22 cellular contexts compared by ENCODE assay signal in the genomic region with DNA sequence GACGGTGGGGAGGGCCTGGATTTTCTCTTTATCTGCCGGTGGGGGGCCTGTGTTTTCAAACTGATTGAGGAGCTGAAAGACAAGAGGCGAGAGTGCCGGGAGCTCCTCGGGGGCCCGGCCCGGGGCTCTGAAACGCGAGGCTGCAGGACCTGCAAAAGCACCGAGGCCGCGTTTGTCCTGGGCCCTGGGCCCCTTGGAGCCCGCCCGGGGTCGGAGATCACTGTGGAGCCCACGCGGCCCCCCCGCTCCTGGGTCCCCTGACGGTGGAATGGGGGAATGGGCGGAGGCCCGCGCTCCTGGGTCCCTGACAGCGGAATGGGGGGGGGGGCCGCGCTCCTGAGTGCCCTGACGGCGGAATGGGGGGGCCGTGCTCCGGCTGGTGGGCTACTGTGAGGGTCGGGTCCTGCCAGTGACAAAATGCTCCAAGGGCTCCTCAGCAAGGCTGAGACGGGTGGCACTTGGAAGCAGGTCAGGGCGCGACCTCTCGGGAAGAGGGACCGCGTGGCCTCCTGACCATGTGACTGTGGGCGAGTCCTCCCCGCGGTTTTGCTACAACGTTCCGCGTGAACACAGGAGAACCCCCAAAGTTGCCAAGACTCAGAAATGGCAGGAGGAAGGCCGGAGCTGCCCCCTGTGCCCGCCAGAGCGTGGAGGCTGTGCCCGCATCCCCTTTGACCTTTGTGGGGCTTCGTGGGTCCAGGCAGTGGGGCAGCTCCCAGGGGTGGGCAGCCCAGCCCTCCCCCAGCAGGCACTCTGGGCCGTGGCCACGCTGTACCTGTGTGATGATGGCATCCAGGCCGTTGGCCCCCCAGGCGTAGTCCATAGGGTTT. TPM values are rescaled to one million over a fixed set of nuclear protein-coding genes. Genes with fewer than 3 reads are reported as not detected.
A peak's percentile ranks its signal among the peaks of the same experiment; 100 is the strongest.
DNase-seq lines count a peak whose midpoint lies in the region; ATAC-seq, FAIRE-seq and TF ChIP-seq lines count a peak whose summit lies in the region.
"Had no signal": no experiment of that assay in that cellular context is flagged by ENCODE, and none has a peak within 500 bp of the region (broad histone marks: within the 10 kb centered on the region; RNA-seq: fewer than 3 reads in every experiment).

No MANE protein-coding gene starts in this region.

- no peaks in the 10 kb centered on the region for H3K27me3 ChIP-seq in K562 (ENCODE audit: control insufficient read depth in 2 of 2, insufficient read depth in 2 of 2, low read length in 2 of 2)
- H3K27me3 ChIP-seq: BE2C had no signal

- H4K20me1 ChIP-seq in K562 (replicated peaks; ENCODE audit: control insufficient read depth, insufficient read depth, low read length), result peaks cover 8% of the 10 kb centered on the region

- peak in 1 of 4 experiments; percentile 17 for DNase-seq in K562 (ENCODE audit: extremely low read depth in 1 of 4, low spot score in 3 of 4)
- DNase-seq in nephron progenitor cell, result no peak
- DNase-seq in NCI-H524 (lab: John Stamatoyannopoulos, UW), result no peak
- DNase-seq: BE2C, COR-L47, DMS153, DMS79 treated with DMSO at 0.1 percent for 48 hours, EL had no signal

- H3K9ac ChIP-seq in K562 (ENCODE audit: insufficient read depth in 1 of 2, low read depth in 2 of 2, low read length in 2 of 2), result no peak overlapping the region

- in situ Hi-C loops in K562 (cut with MboI), result no loop called here

- no peak overlapping the region for H3K4me3 Mint-ChIP-seq in nephron progenitor cell
- H3K4me3 Mint-ChIP-seq in stimulated activated memory B cell treated with anti-CD40 and anti-IgM and Interleukin-4, amounts not matched to agents 10 μg/mL and 1 μg/mL and 100 μg/mL, for 72 hours, result no peak overlapping the region
- H3K4me3 Mint-ChIP-seq: CD4-positive, alpha-beta memory T cell had no signal

- TF ChIP-seq POLR2A in K562 (conservative IDR thresholded peaks at IDR 0.05), result no peak

- H3K36me3 ChIP-seq in HEK293 (ENCODE audit: control insufficient read depth in 2 of 2, insufficient read depth in 1 of 2, low read length in 2 of 2) (peaks cover 5 to 81% of the 10 kb centered on the region in 2 experiments; a peak in 2 of 3 replicates), K562 (ENCODE audit: control insufficient read depth, insufficient read depth, low read length) (peaks cover 87% of the 10 kb centered on the region; the same call in 2 of the 3 replicates)

- peak overlapping the region; percentile 59 for H3K27ac Mint-ChIP-seq in nephron progenitor cell
- H3K27ac Mint-ChIP-seq in stimulated activated memory B cell treated with anti-CD40 and anti-IgM and Interleukin-4, amounts not matched to agents 10 μg/mL and 1 μg/mL and 100 μg/mL, for 72 hours, result peak overlapping the region; percentile 85
- H3K27ac Mint-ChIP-seq: CD4-positive, alpha-beta memory T cell had no signal

- POLR2A ChIA-PET in HEK293 (lab: Yijun Ruan, JAX) (no interaction called here), K562 (lab: Yijun Ruan, JAX) (interaction anchor here (0.6 to 1.6 kb wide), 3 partner anchors 8 to 14 kb away, joined by 3 to 4 read pairs (median 4); no protein-coding TSS in a partner anchor)

- 96% methylated on average over 17 of the region's 51 CpGs for WGBS in K562 (ENCODE audit: insufficient coverage, low coverage, missing lambda C conversion rate)

- peaks cover 10% of the 10 kb centered on the region for H3K36me3 Mint-ChIP-seq in nephron progenitor cell (ENCODE audit: low read depth)
- peaks cover 32% of the 10 kb centered on the region for H3K36me3 Mint-ChIP-seq in stimulated activated memory B cell treated with anti-CD40 and anti-IgM and Interleukin-4, amounts not matched to agents 10 μg/mL and 1 μg/mL and 100 μg/mL, for 72 hours

- no peak for TF ChIP-seq EP300 in K562 (IDR thresholded peaks at IDR 0.05; ENCODE audit: low read length)

- H3K27ac ChIP-seq in HEK293 (ENCODE audit: extremely low read depth, low read depth, low read length) (no peak overlapping the region), K562 (ENCODE audit: extremely low read depth, low read depth, low read length) (no peak overlapping the region)
- H3K27ac ChIP-seq: A549, C4-2B had no signal

- no peaks in the 10 kb centered on the region for H3K4me1 ChIP-seq in HEK293 (ENCODE audit: control insufficient read depth, insufficient read depth, low read length)
- peaks cover 0 to 34% of the 10 kb centered on the region in 2 experiments; a peak in 2 of 5 replicates for H3K4me1 ChIP-seq in K562 (replicated peaks in 1 of 2; ENCODE audit: control insufficient read depth in 2 of 2, insufficient read depth in 2 of 2, low read length in 2 of 2)
- H3K4me1 ChIP-seq: A549, BE2C had no signal

- H3K4me1 Mint-ChIP-seq in nephron progenitor cell, result no peaks in the 10 kb centered on the region
- peaks cover 14% of the 10 kb centered on the region for H3K4me1 Mint-ChIP-seq in stimulated activated memory B cell treated with anti-CD40 and anti-IgM and Interleukin-4, amounts not matched to agents 10 μg/mL and 1 μg/mL and 100 μg/mL, for 72 hours

- CTCF ChIA-PET in HEK293 (lab: Yijun Ruan, JAX), result no interaction called here
- CTCF ChIA-PET in K562 (lab: Yijun Ruan, JAX; ENCODE audit: low intra/inter-chr PET ratio), result no interaction called here

- H3K79me2 ChIP-seq in K562 (ENCODE audit: control insufficient read depth, insufficient read depth, low read length), result peaks cover 22% of the 10 kb centered on the region

- no peaks in the 10 kb centered on the region for H3K9me1 ChIP-seq in K562 (ENCODE audit: control insufficient read depth, insufficient read depth, low read length)

- no peak for ATAC-seq in K562
- ATAC-seq in stimulated activated memory B cell treated with anti-CD40 and anti-IgM and Interleukin-4, amounts not matched to agents 10 μg/mL and 1 μg/mL and 100 μg/mL, for 72 hours, result no peak
- no peak for ATAC-seq in GM18520 (IDR thresholded peaks at IDR 0.05; ENCODE audit: unreplicated experiment)
- ATAC-seq: A549, HCT116 had no signal

- H3K9me3 ChIP-seq in HEK293 (ENCODE audit: control insufficient read depth, insufficient read depth, low read depth, low read length), result no peaks in the 10 kb centered on the region
- no peaks in the 10 kb centered on the region for H3K9me3 ChIP-seq in K562 (replicated peaks; ENCODE audit: control insufficient read depth, insufficient read depth, low read depth, low read length)
- H3K9me3 ChIP-seq: A549, BE2C had no signal

- H3K4me3 ChIP-seq in HEK293 (ENCODE audit: low read depth, low read length), result no peak overlapping the region
- no peak overlapping the region for H3K4me3 ChIP-seq in K562
- H3K4me3 ChIP-seq: A549 had no signal

- no peaks in the 10 kb centered on the region for H3K27me3 Mint-ChIP-seq in nephron progenitor cell (ENCODE audit: low read depth, poor library complexity)
- no peaks in the 10 kb centered on the region for H3K27me3 Mint-ChIP-seq in stimulated activated memory B cell treated with anti-CD40 and anti-IgM and Interleukin-4, amounts not matched to agents 10 μg/mL and 1 μg/mL and 100 μg/mL, for 72 hours
- H3K27me3 Mint-ChIP-seq: CD4-positive, alpha-beta memory T cell; IgD-negative memory B cell had no signal

- TF ChIP-seq CTCF in HEK293 (tag by site-specific recombination; IDR thresholded peaks at IDR 0.05), result no peak
- TF ChIP-seq CTCF in K562 (IDR thresholded peaks at IDR 0.05 in 2 of 3, conservative IDR thresholded peaks at IDR 0.05 in 1 of 3; ENCODE audit: insufficient read depth in 2 of 3, low read depth in 1 of 3, low read length in 3 of 3), result no peak
- TF ChIP-seq CTCF in nephron progenitor cell (IDR thresholded peaks at IDR 0.05), result no peak

- H2AFZ ChIP-seq in K562 (ENCODE audit: low read depth, low read length), result no peak overlapping the region

- no peak for FAIRE-seq in K562 (lab: Jason Lieb, UNC)
- FAIRE-seq: A549, D721Med, G401.6, GM12892, H54 had no signal

- H3K9me3 Mint-ChIP-seq in nephron progenitor cell, result no peaks in the 10 kb centered on the region
- no peaks in the 10 kb centered on the region for H3K9me3 Mint-ChIP-seq in stimulated activated memory B cell treated with anti-CD40 and anti-IgM and Interleukin-4, amounts not matched to agents 10 μg/mL and 1 μg/mL and 100 μg/mL, for 72 hours
- H3K9me3 Mint-ChIP-seq: CD4-positive, alpha-beta memory T cell; IgD-negative memory B cell had no signal

- no TSS peak for BruUV-seq in K562 (replicated peaks; lab: Mats Ljungman, UMichigan)

- intact Hi-C loops in K562 (cut with micrococcal nuclease), result no loop called here

- H3K4me2 ChIP-seq in K562 (ENCODE audit: insufficient read depth, low read length), result no peak overlapping the region
- H3K4me2 ChIP-seq: A549 had no signal

- no peak for TF ChIP-seq RAD21 in K562 (CRISPR knock-in tag; conservative IDR thresholded peaks at IDR 0.05 in 1 of 2, IDR thresholded peaks at IDR 0.05 in 1 of 2)

RNA-seq across cellular contexts. Expression of a gene that starts 9.4 kb away (rescaled TPM):
- total RNA-seq in K562 (2011; cell fraction: chromatin; rRNA removed; ENCODE audit: low replicate concordance), result 2.3 and 4.6 TPM in 2 replicates
- 3.2 and 3.7 TPM in 2 replicates for total RNA-seq in K562 (2011; cell fraction: nucleolus; rRNA removed)
- 2.6 and 4.0 TPM in 2 replicates for total RNA-seq in K562 (2011; cell fraction: nucleoplasm; rRNA removed)
- total RNA-seq in K562 (2014; rRNA removed), result 0.49 and 1.7 TPM in 2 replicates
- total RNA-seq in K562 (2014; rRNA removed; fragmentation: Illumina TruSeq; extraction: Trizol), result not detected in 2 replicates
- 0.25 TPM in 1 of 2 replicates, not detected in the other for total RNA-seq in K562 (2015; rRNA removed; fragmentation: Illumina TruSeq; extraction: Trizol)
- total RNA-seq in K562 (2021), result 0.58 and 0.86 TPM in 2 replicates
- polyA plus RNA-seq in K562 (2011; rRNA removed), result 0.14 and 0.24 TPM in 2 replicates
- 0.18 and 0.34 TPM in 2 replicates for polyA plus RNA-seq in K562 (2011; cell fraction: cytosol; rRNA removed)
- 1.5 and 3.3 TPM in 2 replicates for polyA plus RNA-seq in K562 (2011; cell fraction: nucleus; rRNA removed)
- 0.60 and 0.89 TPM in 2 replicates for polyA plus RNA-seq in K562 (2012)
- polyA plus RNA-seq in K562 (2014; fragmentation: Illumina TruSeq; extraction: Trizol), result 0.14 TPM in 1 of 2 replicates, not detected in the other
- not detected for polyA plus RNA-seq in K562 (2014; fragmentation: Nextera tagmentation; extraction: Ambion mirVana)
- polyA plus RNA-seq in K562 (2014; rRNA removed), result 1.6 and 2.2 TPM in 2 replicates
- not detected in 2 replicates for polyA minus RNA-seq in K562 (2011; rRNA and poly(A)+ RNA removed)
- not detected in 2 replicates for polyA minus RNA-seq in K562 (2011; cell fraction: cytosol; rRNA and poly(A)+ RNA removed)
- polyA minus RNA-seq in K562 (2011; cell fraction: nucleus; rRNA and poly(A)+ RNA removed), result 0.33 and 0.40 TPM in 2 replicates
- polyA plus RNA-seq: AG04450; CD4-positive, alpha-beta memory T cell; IgD-negative memory B cell had no signal

RNA-seq across cellular contexts. Expression of a gene that starts 13.9 kb away (rescaled TPM):
- total RNA-seq in K562 (2011; cell fraction: chromatin; rRNA removed; ENCODE audit: low replicate concordance), result 35.2 and 104 TPM in 2 replicates
- 88.7 and 118 TPM in 2 replicates for total RNA-seq in K562 (2011; cell fraction: nucleolus; rRNA removed)
- total RNA-seq in K562 (2011; cell fraction: nucleoplasm; rRNA removed), result 57.0 and 58.7 TPM in 2 replicates
- total RNA-seq in K562 (2014; rRNA removed) (101 and 128 TPM in 2 replicates), K562 (2014; rRNA removed; fragmentation: Illumina TruSeq; extraction: Trizol) (6.6 and 7.6 TPM in 2 replicates), K562 (2015; rRNA removed; fragmentation: Illumina TruSeq; extraction: Trizol) (26.2 and 31.8 TPM in 2 replicates), K562 (2021) (85.7 and 95.8 TPM in 2 replicates)
- polyA plus RNA-seq in K562 (2011; rRNA removed) (6.5 and 12.3 TPM in 2 replicates), K562 (2014; fragmentation: Illumina TruSeq; extraction: Trizol) (9.1 and 34.6 TPM in 2 replicates), K562 (2014; fragmentation: Nextera tagmentation; extraction: Ambion mirVana) (under 1 TPM; 0.27 to 0.36 TPM), K562 (2014; rRNA removed) (79.0 and 87.6 TPM in 2 replicates)
- polyA plus RNA-seq in K562 (2011; cell fraction: cytosol; rRNA removed), result 22.5 and 58.3 TPM in 2 replicates
- polyA plus RNA-seq in K562 (2011; cell fraction: nucleus; rRNA removed), result 48.9 and 104 TPM in 2 replicates
- 65.9 and 76.9 TPM in 2 replicates for polyA plus RNA-seq in K562 (2012)
- polyA minus RNA-seq in K562 (2011; rRNA and poly(A)+ RNA removed), result 1.7 and 4.6 TPM in 2 replicates
- 20.2 and 32.4 TPM in 2 replicates for polyA minus RNA-seq in K562 (2011; cell fraction: cytosol; rRNA and poly(A)+ RNA removed)
- 34.3 and 38.8 TPM in 2 replicates for polyA minus RNA-seq in K562 (2011; cell fraction: nucleus; rRNA and poly(A)+ RNA removed)

RNA-seq across cellular contexts. Expression of a gene that starts 15.8 kb away (rescaled TPM):
- 71.2 and 248 TPM in 2 replicates for total RNA-seq in K562 (2011; cell fraction: chromatin; rRNA removed; ENCODE audit: low replicate concordance)
- total RNA-seq in K562 (2011; cell fraction: nucleolus; rRNA removed), result 221 and 235 TPM in 2 replicates
- 86.3 and 109 TPM in 2 replicates for total RNA-seq in K562 (2011; cell fraction: nucleoplasm; rRNA removed)
- total RNA-seq in K562 (2014; rRNA removed) (82.8 and 96.5 TPM in 2 replicates), K562 (2014; rRNA removed; fragmentation: Illumina TruSeq; extraction: Trizol) (33.4 and 49.3 TPM in 2 replicates), K562 (2015; rRNA removed; fragmentation: Illumina TruSeq; extraction: Trizol) (61.9 and 68.0 TPM in 2 replicates), K562 (2021) (134 and 144 TPM in 2 replicates)
- polyA plus RNA-seq in K562 (2011; rRNA removed) (60.8 and 111 TPM in 2 replicates), K562 (2014; fragmentation: Illumina TruSeq; extraction: Trizol) (71.8 and 99.5 TPM in 2 replicates), K562 (2014; fragmentation: Nextera tagmentation; extraction: Ambion mirVana) (10 to 100 TPM; 30.3 to 34.0 TPM), K562 (2014; rRNA removed) (67.5 and 88.4 TPM in 2 replicates)
- polyA plus RNA-seq in K562 (2011; cell fraction: cytosol; rRNA removed), result 39.8 and 94.7 TPM in 2 replicates
- polyA plus RNA-seq in K562 (2011; cell fraction: nucleus; rRNA removed), result 319 and 523 TPM in 2 replicates
- polyA plus RNA-seq in K562 (2012), result 95.6 and 140 TPM in 2 replicates
- 60.0 and 108 TPM in 2 replicates for polyA minus RNA-seq in K562 (2011; rRNA and poly(A)+ RNA removed)
- polyA minus RNA-seq in K562 (2011; cell fraction: cytosol; rRNA and poly(A)+ RNA removed), result 88.4 and 105 TPM in 2 replicates
- polyA minus RNA-seq in K562 (2011; cell fraction: nucleus; rRNA and poly(A)+ RNA removed), result 57.5 and 62.3 TPM in 2 replicates

RNA-seq across cellular contexts. Expression of a gene that starts 27.1 kb away (rescaled TPM):
- 3.0 and 7.7 TPM in 2 replicates for total RNA-seq in K562 (2011; cell fraction: chromatin; rRNA removed; ENCODE audit: low replicate concordance)
- total RNA-seq in K562 (2011; cell fraction: nucleolus; rRNA removed), result 9.3 and 12.7 TPM in 2 replicates
- total RNA-seq in K562 (2011; cell fraction: nucleoplasm; rRNA removed), result 5.3 and 7.4 TPM in 2 replicates
- total RNA-seq in K562 (2014; rRNA removed) (5.3 and 7.8 TPM in 2 replicates), K562 (2014; rRNA removed; fragmentation: Illumina TruSeq; extraction: Trizol) (1.3 and 2.0 TPM in 2 replicates), K562 (2015; rRNA removed; fragmentation: Illumina TruSeq; extraction: Trizol) (4.5 and 4.6 TPM in 2 replicates), K562 (2021) (5.7 and 6.6 TPM in 2 replicates)
- polyA plus RNA-seq in K562 (2011; rRNA removed) (3.9 and 5.2 TPM in 2 replicates), K562 (2014; fragmentation: Illumina TruSeq; extraction: Trizol) (2.2 and 4.6 TPM in 2 replicates), K562 (2014; fragmentation: Nextera tagmentation; extraction: Ambion mirVana) (under 1 TPM in 1 of 2 experiments, not detected in 1; 0.35 TPM), K562 (2014; rRNA removed) (6.8 and 8.0 TPM in 2 replicates)
- polyA plus RNA-seq in K562 (2011; cell fraction: cytosol; rRNA removed), result 8.1 and 20.9 TPM in 2 replicates
- 26.1 and 42.9 TPM in 2 replicates for polyA plus RNA-seq in K562 (2011; cell fraction: nucleus; rRNA removed)
- polyA plus RNA-seq in K562 (2012), result 7.1 and 8.8 TPM in 2 replicates
- polyA minus RNA-seq in K562 (2011; rRNA and poly(A)+ RNA removed), result 2.2 and 2.9 TPM in 2 replicates
- 5.1 and 7.8 TPM in 2 replicates for polyA minus RNA-seq in K562 (2011; cell fraction: cytosol; rRNA and poly(A)+ RNA removed)
- polyA minus RNA-seq in K562 (2011; cell fraction: nucleus; rRNA and poly(A)+ RNA removed), result 3.2 and 4.0 TPM in 2 replicates

RNA-seq across cellular contexts. Expression of a gene that starts 46.1 kb away (rescaled TPM):
- total RNA-seq in K562 (2011; cell fraction: chromatin; rRNA removed; ENCODE audit: low replicate concordance), result not detected in 2 replicates
- total RNA-seq in K562 (2011; cell fraction: nucleolus; rRNA removed), result 0.50 and 1.1 TPM in 2 replicates
- 0.37 TPM in 1 of 2 replicates, not detected in the other for total RNA-seq in K562 (2011; cell fraction: nucleoplasm; rRNA removed)
- total RNA-seq in K562 (2014; rRNA removed) (1.9 and 2.0 TPM in 2 replicates), K562 (2014; rRNA removed; fragmentation: Illumina TruSeq; extraction: Trizol) (not detected in 2 replicates), K562 (2015; rRNA removed; fragmentation: Illumina TruSeq; extraction: Trizol) (2.5 and 3.0 TPM in 2 replicates), K562 (2021) (1.0 and 2.0 TPM in 2 replicates)
- polyA plus RNA-seq in K562 (2011; rRNA removed) (0.22 and 0.49 TPM in 2 replicates), K562 (2014; fragmentation: Illumina TruSeq; extraction: Trizol) (0.86 TPM in 1 of 2 replicates, not detected in the other), K562 (2014; fragmentation: Nextera tagmentation; extraction: Ambion mirVana) (under 1 TPM in 1 of 2 experiments, not detected in 1; 0.06 TPM), K562 (2014; rRNA removed) (1.5 TPM in 2 replicates)
- 0.53 and 2.1 TPM in 2 replicates for polyA plus RNA-seq in K562 (2011; cell fraction: cytosol; rRNA removed)
- 0.34 and 0.37 TPM in 2 replicates for polyA plus RNA-seq in K562 (2011; cell fraction: nucleus; rRNA removed)
- polyA plus RNA-seq in K562 (2012), result 4.0 and 26.3 TPM in 2 replicates
- polyA minus RNA-seq in K562 (2011; rRNA and poly(A)+ RNA removed), result not detected in 2 replicates
- not detected in 2 replicates for polyA minus RNA-seq in K562 (2011; cell fraction: cytosol; rRNA and poly(A)+ RNA removed)
- polyA minus RNA-seq in K562 (2011; cell fraction: nucleus; rRNA and poly(A)+ RNA removed), result not detected in 2 replicates
- total RNA-seq: CD4-positive, alpha-beta memory T cell; HT-29 had no signal
- polyA plus RNA-seq: AG04450; CD4-positive, alpha-beta memory T cell; IgD-negative memory B cell had no signal
